9 cellular contexts compared by ENCODE assay signal in the genomic region with DNA sequence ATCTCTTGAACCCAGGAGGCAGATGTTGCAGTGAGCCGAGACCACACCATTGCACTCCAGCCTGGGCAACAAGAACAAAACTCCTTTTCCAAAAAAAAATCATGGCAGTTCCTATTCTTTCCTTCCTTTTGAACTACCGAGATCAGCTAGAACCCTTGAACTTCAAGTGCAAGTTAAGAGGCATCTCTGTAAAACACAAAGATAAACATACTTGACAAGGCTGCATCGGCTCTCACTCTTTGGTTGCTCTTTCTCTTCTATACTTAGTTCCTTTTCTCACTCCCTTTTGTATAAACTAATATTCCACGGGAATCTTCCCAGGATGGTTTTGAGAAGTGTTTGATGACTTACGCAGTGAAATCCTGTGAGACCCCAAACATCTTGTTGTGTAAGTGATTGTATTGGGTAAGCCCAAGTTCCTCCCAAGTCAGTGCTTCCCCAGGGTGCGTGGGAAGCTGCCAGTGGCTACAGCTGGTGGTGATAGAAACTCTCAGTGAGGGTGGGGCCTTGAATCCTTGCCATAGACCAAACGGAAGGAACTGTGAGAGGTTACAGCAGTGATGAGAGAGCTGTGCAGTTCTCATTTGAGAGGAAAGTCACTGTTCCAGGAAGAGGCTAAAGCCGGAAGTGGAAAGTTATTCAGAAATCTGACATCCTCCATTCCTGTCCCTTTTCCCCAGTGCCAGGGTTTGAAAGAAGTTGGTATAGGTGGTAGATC. TPM values are rescaled to one million over a fixed set of nuclear protein-coding genes. Genes with fewer than 3 reads are reported as not detected.
DNase-seq lines count a peak whose midpoint lies in the region; ATAC-seq and TF ChIP-seq lines count a peak whose summit lies in the region.
"Had no signal": no experiment of that assay in that cellular context is flagged by ENCODE, and none has a peak within 500 bp of the region (broad histone marks: within the 10 kb centered on the region; RNA-seq: fewer than 3 reads in every experiment).

No MANE protein-coding gene starts in this region.

- H3K4me3 ChIP-seq in body of pancreas (no peak overlapping the region), liver (ENCODE audit: low read depth in 1 of 3, low read length in 3 of 3) (no peak overlapping the region), thyroid gland (replicated peaks in 1 of 3) (no peak overlapping the region)

- intact Hi-C loops in body of pancreas (cut with DNase I) (no loop called here), thyroid gland (cut with DNase I) (no loop called here)

- peak in 1 of 2 donors; percentile 40 for TF ChIP-seq RAD21 in liver (IDR thresholded peaks at IDR 0.05)

- no peak overlapping the region for H3K9ac ChIP-seq in liver (ENCODE audit: low read depth in 1 of 2, low read length in 2 of 2)

- TF ChIP-seq POLR2A in body of pancreas (IDR thresholded peaks at IDR 0.05) (peak in 1 of 3 donors; percentile 20), thyroid gland (IDR thresholded peaks at IDR 0.05) (peak in 1 of 2 donors; percentile 45)

- H3K36me3 ChIP-seq in body of pancreas (replicated peaks in 1 of 2; ENCODE audit: insufficient read depth in 1 of 2, low read depth in 2 of 2) (peaks cover 0 to 4% of the 10 kb centered on the region in 2 donors), liver (ENCODE audit: control insufficient read depth in 4 of 4, insufficient read depth in 3 of 4, low read depth in 1 of 4, low read length in 3 of 4) (peaks cover 0 to 10% (median 7%) of the 10 kb centered on the region in 4 donors), thyroid gland (no peaks in the 10 kb centered on the region)

- peak overlapping the region; percentile 64 to 85 (median 76) for H3K27ac ChIP-seq in body of pancreas
- H3K27ac ChIP-seq in liver (ENCODE audit: low read depth in 1 of 2, low read length in 2 of 2): peak overlapping the region; percentile 47 to 76
- H3K27ac ChIP-seq in thyroid gland: peak overlapping the region; percentile 86 to 94 (median 89)
- H3K27ac ChIP-seq: epithelial cell of prostate had no signal

- H3K9me3 ChIP-seq in body of pancreas (no peaks in the 10 kb centered on the region), liver (ENCODE audit: control insufficient read depth in 4 of 4, low read length in 3 of 4) (no peaks in the 10 kb centered on the region), thyroid gland (no peaks in the 10 kb centered on the region)

- TF ChIP-seq CTCF in body of pancreas (IDR thresholded peaks at IDR 0.05) (peak in 1 of 7 experiments; percentile 0), liver (IDR thresholded peaks at IDR 0.05; ENCODE audit: low read depth, low read length, missing input control) (no peak), thyroid gland (IDR thresholded peaks at IDR 0.05) (no peak)

- ATAC-seq in body of pancreas (peak; percentile 92), GM18502 (IDR thresholded peaks at IDR 0.05; ENCODE audit: poor library complexity, unreplicated experiment) (no peak), HG02885 (IDR thresholded peaks at IDR 0.05; ENCODE audit: poor library complexity, unreplicated experiment) (no peak)

- no peaks in the 10 kb centered on the region for H3K27me3 ChIP-seq in body of pancreas
- no peaks in the 10 kb centered on the region for H3K27me3 ChIP-seq in liver (ENCODE audit: control insufficient read depth in 4 of 4, insufficient read depth in 4 of 4, low read length in 3 of 4)
- H3K27me3 ChIP-seq in thyroid gland: no peaks in the 10 kb centered on the region

- H3K4me1 ChIP-seq in body of pancreas (peaks cover 28% of the 10 kb centered on the region), liver (ENCODE audit: control insufficient read depth in 4 of 4, insufficient read depth in 4 of 4, low read length in 3 of 4) (peaks cover 0 to 3% (median 0%) of the 10 kb centered on the region in 4 donors), thyroid gland (peaks cover 51 to 61% of the 10 kb centered on the region in 2 donors)

- WGBS in body of pancreas, 2 donors: 20 to 32% methylated on average over 8 of the region's 8 CpGs
- WGBS in liver: 68% methylated on average over 8 of the region's 8 CpGs
- 4 to 11% methylated on average over 8 of the region's 8 CpGs for WGBS in thyroid gland, 2 donors

- peak; percentile 82 for DNase-seq in DMS79 (lab: John Stamatoyannopoulos, UW)
- DNase-seq in M059J (ENCODE audit: low read depth): peak; percentile 57
- peak; percentile 84 to 94 (median 93) for DNase-seq in body of pancreas
- peak; percentile 94 for DNase-seq in thyroid gland
- DNase-seq in stimulated activated CD4-positive, alpha-beta T cell treated with anti-CD3 and anti-CD28 coated beads, Interleukin-4, amount 100 ng/mL, for 1 hour: no peak

TF ChIP-seq in liver, 16 proteins besides CTCF, POLR2A, EP300 and RAD21:
- TF ChIP-seq FOXA1 (IDR thresholded peaks at IDR 0.05) (no peak), TAF1 (conservative IDR thresholded peaks at IDR 0.05) (no peak), YY1 (IDR thresholded peaks at IDR 0.05) (peak; percentile 21), HNF4G (IDR thresholded peaks at IDR 0.05) (no peak), EGR1 (IDR thresholded peaks at IDR 0.05; ENCODE audit: low read depth in 2 of 2) (peak; percentile 46 to 69), RXRA (IDR thresholded peaks at IDR 0.05) (peak; percentile 18 to 19), SP1 (IDR thresholded peaks at IDR 0.05) (peak; percentile 71), JUND (IDR thresholded peaks at IDR 0.05) (no peak), GABPA (IDR thresholded peaks at IDR 0.05 in 1 of 2, conservative IDR thresholded peaks at IDR 0.05 in 1 of 2) (peak; percentile 48 to 50), NR2F2 (IDR thresholded peaks at IDR 0.05) (peak; percentile 86), HNF4A (conservative IDR thresholded peaks at IDR 0.05) (no peak), FOXA2 (IDR thresholded peaks at IDR 0.05) (no peak)
- TF ChIP-seq, protein P1, sequence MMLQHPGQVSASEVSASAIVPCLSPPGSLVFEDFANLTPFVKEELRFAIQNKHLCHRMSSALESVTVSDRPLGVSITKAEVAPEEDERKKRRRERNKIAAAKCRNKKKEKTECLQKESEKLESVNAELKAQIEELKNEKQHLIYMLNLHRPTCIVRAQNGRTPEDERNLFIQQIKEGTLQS (IDR thresholded peaks at IDR 0.05): no peak
- TF ChIP-seq, protein P2, sequence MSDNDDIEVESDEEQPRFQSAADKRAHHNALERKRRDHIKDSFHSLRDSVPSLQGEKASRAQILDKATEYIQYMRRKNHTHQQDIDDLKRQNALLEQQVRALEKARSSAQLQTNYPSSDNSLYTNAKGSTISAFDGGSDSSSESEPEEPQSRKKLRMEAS (IDR thresholded peaks at IDR 0.05): peak; percentile 83
- TF ChIP-seq, protein P3, sequence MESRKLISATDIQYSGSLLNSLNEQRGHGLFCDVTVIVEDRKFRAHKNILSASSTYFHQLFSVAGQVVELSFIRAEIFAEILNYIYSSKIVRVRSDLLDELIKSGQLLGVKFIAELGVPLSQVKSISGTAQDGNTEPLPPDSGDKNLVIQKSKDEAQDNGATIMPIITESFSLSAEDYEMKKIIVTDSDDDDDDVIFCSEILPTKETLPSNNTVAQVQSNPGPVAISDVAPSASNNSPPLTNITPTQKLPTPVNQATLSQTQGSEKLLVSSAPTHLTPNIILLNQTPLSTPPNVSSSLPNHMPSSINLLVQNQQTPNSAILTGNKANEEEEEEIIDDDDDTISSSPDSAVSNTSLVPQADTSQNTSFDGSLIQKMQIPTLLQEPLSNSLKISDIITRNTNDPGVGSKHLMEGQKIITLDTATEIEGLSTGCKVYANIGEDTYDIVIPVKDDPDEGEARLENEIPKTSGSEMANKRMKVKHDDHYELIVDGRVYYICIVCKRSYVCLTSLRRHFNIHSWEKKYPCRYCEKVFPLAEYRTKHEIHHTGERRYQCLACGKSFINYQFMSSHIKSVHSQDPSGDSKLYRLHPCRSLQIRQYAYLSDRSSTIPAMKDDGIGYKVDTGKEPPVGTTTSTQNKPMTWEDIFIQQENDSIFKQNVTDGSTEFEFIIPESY (IDR thresholded peaks at IDR 0.05): no peak
- TF ChIP-seq, protein P4, sequence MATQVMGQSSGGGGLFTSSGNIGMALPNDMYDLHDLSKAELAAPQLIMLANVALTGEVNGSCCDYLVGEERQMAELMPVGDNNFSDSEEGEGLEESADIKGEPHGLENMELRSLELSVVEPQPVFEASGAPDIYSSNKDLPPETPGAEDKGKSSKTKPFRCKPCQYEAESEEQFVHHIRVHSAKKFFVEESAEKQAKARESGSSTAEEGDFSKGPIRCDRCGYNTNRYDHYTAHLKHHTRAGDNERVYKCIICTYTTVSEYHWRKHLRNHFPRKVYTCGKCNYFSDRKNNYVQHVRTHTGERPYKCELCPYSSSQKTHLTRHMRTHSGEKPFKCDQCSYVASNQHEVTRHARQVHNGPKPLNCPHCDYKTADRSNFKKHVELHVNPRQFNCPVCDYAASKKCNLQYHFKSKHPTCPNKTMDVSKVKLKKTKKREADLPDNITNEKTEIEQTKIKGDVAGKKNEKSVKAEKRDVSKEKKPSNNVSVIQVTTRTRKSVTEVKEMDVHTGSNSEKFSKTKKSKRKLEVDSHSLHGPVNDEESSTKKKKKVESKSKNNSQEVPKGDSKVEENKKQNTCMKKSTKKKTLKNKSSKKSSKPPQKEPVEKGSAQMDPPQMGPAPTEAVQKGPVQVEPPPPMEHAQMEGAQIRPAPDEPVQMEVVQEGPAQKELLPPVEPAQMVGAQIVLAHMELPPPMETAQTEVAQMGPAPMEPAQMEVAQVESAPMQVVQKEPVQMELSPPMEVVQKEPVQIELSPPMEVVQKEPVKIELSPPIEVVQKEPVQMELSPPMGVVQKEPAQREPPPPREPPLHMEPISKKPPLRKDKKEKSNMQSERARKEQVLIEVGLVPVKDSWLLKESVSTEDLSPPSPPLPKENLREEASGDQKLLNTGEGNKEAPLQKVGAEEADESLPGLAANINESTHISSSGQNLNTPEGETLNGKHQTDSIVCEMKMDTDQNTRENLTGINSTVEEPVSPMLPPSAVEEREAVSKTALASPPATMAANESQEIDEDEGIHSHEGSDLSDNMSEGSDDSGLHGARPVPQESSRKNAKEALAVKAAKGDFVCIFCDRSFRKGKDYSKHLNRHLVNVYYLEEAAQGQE (IDR thresholded peaks at IDR 0.05): no peak

RNA-seq across cellular contexts. Expression of a gene that starts 24.1 kb away (rescaled TPM):
- 0.07 and 1.6 TPM in 2 replicates for total RNA-seq in M059J (2014; rRNA removed; shearing (Covaris generic))
- 10 to 100 TPM in 1 of 2 donors, 1 to 10 TPM in 1; 8.3 to 16.8 TPM for total RNA-seq in body of pancreas
- total RNA-seq in liver: 1 to 10 TPM; 1.9 to 3.4 TPM
- 1 to 10 TPM; 1.8 to 2.0 TPM for polyA plus RNA-seq in liver
- 10 to 100 TPM; 20.6 to 35.7 (median 25.2) TPM for total RNA-seq in thyroid gland

RNA-seq across cellular contexts. Expression of a gene that starts 28.8 kb away (rescaled TPM):
- total RNA-seq in M059J (2014; rRNA removed; shearing (Covaris generic)): 47.8 and 62.9 TPM in 2 replicates
- 10 to 100 TPM in 1 of 2 donors, 1 to 10 TPM in 1; 7.3 to 19.1 TPM for total RNA-seq in body of pancreas
- 1 to 10 TPM; 4.9 to 6.1 TPM for total RNA-seq in liver
- 1 to 10 TPM; 1.5 TPM for polyA plus RNA-seq in liver
- 10 to 100 TPM in 2 of 4 donors, 1 to 10 TPM in 2; 7.6 to 11.3 (median 10.4) TPM for total RNA-seq in thyroid gland

RNA-seq across cellular contexts. Expression of a gene that starts 43.0 kb away (rescaled TPM):
- 31.5 and 43.5 TPM in 2 replicates for total RNA-seq in M059J (2014; rRNA removed; shearing (Covaris generic))
- 10 to 100 TPM; 18.1 to 30.1 TPM for total RNA-seq in body of pancreas
- total RNA-seq in liver: 10 to 100 TPM; 12.8 to 14.8 TPM
- 10 to 100 TPM in 1 of 2 donors, 1 to 10 TPM in 1; 9.2 to 10.0 TPM for polyA plus RNA-seq in liver
- 10 to 100 TPM; 45.0 to 52.7 (median 48.0) TPM for total RNA-seq in thyroid gland
